Comparison of ENCODE assay signal across 9 cellular contexts in the genomic region with DNA sequence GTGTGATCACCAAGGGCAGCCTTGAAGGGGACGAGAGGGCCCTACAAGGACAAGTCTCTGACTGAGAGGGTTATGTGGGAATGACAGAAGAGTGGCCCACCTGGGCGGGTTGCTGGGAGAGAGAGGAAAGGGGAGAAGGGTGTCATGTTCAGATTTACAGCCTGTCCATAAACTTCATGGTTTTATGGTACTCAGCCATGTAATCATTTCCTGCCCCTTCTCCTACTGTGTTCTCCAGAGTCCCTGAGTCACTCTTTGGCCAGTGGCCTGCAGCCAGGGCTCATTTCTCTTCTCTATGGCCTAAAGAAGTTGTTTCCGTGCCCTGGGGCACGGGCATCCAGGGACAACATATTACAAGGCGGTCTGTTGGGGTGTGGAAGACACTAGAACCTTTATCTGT. TPM values are rescaled to one million over a fixed set of nuclear protein-coding genes. Genes with fewer than 3 reads are reported as not detected.
A peak's percentile ranks its signal among the peaks of the same experiment; 100 is the strongest.
DNase-seq lines count a peak whose midpoint lies in the region; ATAC-seq and TF ChIP-seq lines count a peak whose summit lies in the region.
"Had no signal": no experiment of that assay in that cellular context is flagged by ENCODE, and none has a peak within 500 bp of the region (broad histone marks: within the 10 kb centered on the region; RNA-seq: fewer than 3 reads in every experiment).

No MANE protein-coding gene starts in this region.

- H3K4me3 ChIP-seq in RWPE2 (ENCODE audit: severe bottlenecking) (no peak overlapping the region), fibroblast of the aortic adventitia (ENCODE audit: low read depth, low read length) (no peak overlapping the region), stomach (no peak overlapping the region)

- H3K36me3 ChIP-seq in RWPE2 (ENCODE audit: low read depth) (peaks cover 2% of the 10 kb centered on the region; the same call in 1 of the 2 replicates), stomach (peaks cover 0 to 10% (median 0%) of the 10 kb centered on the region in 4 donors)

- H3K9me3 ChIP-seq in RWPE2 (ENCODE audit: severe bottlenecking) = no peaks in the 10 kb centered on the region
- no peaks in the 10 kb centered on the region for H3K9me3 ChIP-seq in stomach

- H3K27ac ChIP-seq in RWPE2 (ENCODE audit: poor library complexity, severe bottlenecking) (peak overlapping the region; percentile 97), stomach (peak overlapping the region in 1 of 5 donors; percentile 9)

- H3K4me1 ChIP-seq in RWPE2 (ENCODE audit: insufficient read depth, poor library complexity, severe bottlenecking) = peaks cover 53% of the 10 kb centered on the region
- H3K4me1 ChIP-seq in stomach = peaks cover 0 to 26% (median 5%) of the 10 kb centered on the region in 4 donors

- TF ChIP-seq POLR2A in stomach (IDR thresholded peaks at IDR 0.05) = no peak

- ATAC-seq in RWPE2 (ENCODE audit: low read depth) (peak; percentile 69), GM21360 (IDR thresholded peaks at IDR 0.05; ENCODE audit: unreplicated experiment) (no peak), HG03457 (IDR thresholded peaks at IDR 0.05; ENCODE audit: unreplicated experiment) (no peak)

- H3K27me3 ChIP-seq in RWPE2 (ENCODE audit: insufficient read depth, poor library complexity, severe bottlenecking) (no peaks in the 10 kb centered on the region), stomach (no peaks in the 10 kb centered on the region)

- TF ChIP-seq CTCF in RWPE2 (IDR thresholded peaks at IDR 0.05; ENCODE audit: poor library complexity, severe bottlenecking) (no peak), fibroblast of the aortic adventitia (IDR thresholded peaks at IDR 0.05; ENCODE audit: insufficient read depth, low read length) (no peak), stomach (IDR thresholded peaks at IDR 0.05) (no peak)

- 73 to 83% (median 77%) methylated on average over 5 of the region's 5 CpGs for whole genome bisulfite sequencing in stomach, 5 donors

- TF ChIP-seq EP300 in stomach (IDR thresholded peaks at IDR 0.05) = no peak

- intact Hi-C loops in stomach (cut with DNase I; ENCODE audit: low total_unique reads) = no loop called here

- DNase-seq in NCI-H2196 (lab: John Stamatoyannopoulos, UW; ENCODE audit: unreplicated experiment) = peak; percentile 25
- DNase-seq in NCI-H2196 treated with DMSO at 0.1 percent for 48 hours (lab: John Stamatoyannopoulos, UW; ENCODE audit: unreplicated experiment) = no peak
- peak; percentile 71 for DNase-seq in RWPE2 (ENCODE audit: low spot score)
- peak; percentile 74 for DNase-seq in fibroblast of the aortic adventitia (ENCODE audit: low read depth)
- DNase-seq in stomach = peak; percentile 47
- DNase-seq in DMS114 treated with DMSO at 0.1 percent for 48 hours (lab: John Stamatoyannopoulos, UW; ENCODE audit: unreplicated experiment) = no peak
- DNase-seq: activated CD4-positive, alpha-beta T cell treated with anti-CD3 and anti-CD28 coated beads, Interleukin-2, amount 50 U/mL, for 1 hour had no signal

RNA-seq across cellular contexts. Expression of a gene that starts 26.7 kb away (rescaled TPM):
- total RNA-seq in fibroblast of the aortic adventitia (ENCODE audit: low replicate concordance) = 55.3 and 68.4 TPM in 2 replicates
- total RNA-seq in stomach = 100 to 1,000 TPM in 1 of 5 donors, 10 to 100 TPM in 3, 1 to 10 TPM in 1; 9.6 to 108 (median 21.4) TPM
- polyA plus RNA-seq in stomach = 10 to 100 TPM; 31.0 to 37.9 (median 32.6) TPM

RNA-seq across cellular contexts. Expression of a gene that starts 51.5 kb away (rescaled TPM):
- total RNA-seq in fibroblast of the aortic adventitia (ENCODE audit: low replicate concordance) (5.4 and 15.5 TPM in 2 replicates), stomach (100 to 1,000 TPM in 1 of 5 donors, 10 to 100 TPM in 2, 1 to 10 TPM in 1, under 1 TPM in 1; 0.58 to 112 (median 39.5) TPM)
- 10 to 100 TPM in 1 of 3 donors, 1 to 10 TPM in 2; 4.0 to 89.1 (median 8.4) TPM for polyA plus RNA-seq in stomach

RNA-seq across cellular contexts. Expression of a gene that starts 54.4 kb away (rescaled TPM):
- total RNA-seq in fibroblast of the aortic adventitia (ENCODE audit: low replicate concordance) (3.6 and 9.2 TPM in 2 replicates), stomach (100 to 1,000 TPM in 1 of 5 donors, 10 to 100 TPM in 2, 1 to 10 TPM in 1, under 1 TPM in 1; 0.29 to 119 (median 21.0) TPM)
- polyA plus RNA-seq in stomach = 1 to 10 TPM; 1.9 to 5.4 (median 4.4) TPM

Comparison
In these comparisons a context has a peak if more than half of its experiments do, and no peak if none do; other contexts are left out.
1. DNase-seq: peak in NCI-H2196 (single experiment), RWPE2 (single experiment), fibroblast of the aortic adventitia (single experiment) and stomach (single experiment); none in NCI-H2196 treated with DMSO at 0.1 percent for 48 hours (single experiment) and DMS114 treated with DMSO at 0.1 percent for 48 hours (single experiment).